8 cellular contexts compared by ENCODE assay signal in genomic region chr5:170151105-170151831, GRCh38. TPM values are rescaled to one million over a fixed set of nuclear protein-coding genes. Genes with fewer than 3 reads are reported as not detected.
DNase-seq lines count a peak whose midpoint lies in the region; ATAC-seq and TF ChIP-seq lines count a peak whose summit lies in the region.

No MANE protein-coding gene starts in this region.

- H3K36me3 Mint-ChIP-seq in Caco-2 (ENCODE audit: insufficient read depth, unreplicated experiment): no peaks in the 10 kb centered on the region

- no peaks in the 10 kb centered on the region for H3K9me3 ChIP-seq in Caco-2
- H3K9me3 ChIP-seq in WERI-Rb-1 (ENCODE audit: severe bottlenecking): no peaks in the 10 kb centered on the region
- H3K9me3 ChIP-seq in effector memory CD4-positive, alpha-beta T cell (ENCODE audit: control insufficient read depth, low read length): no peaks in the 10 kb centered on the region

- peak; percentile 69 to 83 for DNase-seq in Caco-2
- peak; percentile 33 for DNase-seq in activated CD8-positive, alpha-beta memory T cell treated with anti-CD3 and anti-CD28 coated beads, Interleukin-2, amount 50 U/mL, for 48 hours
- DNase-seq in kidney glomerular epithelial cell (lab: John Stamatoyannopoulos, UW): peak; percentile 81
- DNase-seq in stimulated activated naive CD8-positive, alpha-beta T cell treated with anti-CD3 and anti-CD28 coated beads, Interleukin-15, Interleukin-2, amounts not matched to agents 100 U/mL and 50 U/mL, for 24 hours: no peak
- no peak for DNase-seq in pons (ENCODE audit: low spot score)
- DNase-seq in WERI-Rb-1: no peak
- DNase-seq in effector memory CD4-positive, alpha-beta T cell: no peak

- intact Hi-C loops in Caco-2 (cut with micrococcal nuclease; ENCODE audit: unreplicated experiment): loop anchor here (5.0 kb wide), 1 partner anchor 34 kb away; no protein-coding TSS in a partner anchor

- BruUV-seq in Caco-2 (replicated peaks; lab: Mats Ljungman, UMichigan): no TSS peak

- H3K27me3 ChIP-seq in Caco-2 (replicated peaks; ENCODE audit: control insufficient read depth, insufficient read depth, low read length): no peaks in the 10 kb centered on the region
- peaks cover 57% of the 10 kb centered on the region for H3K27me3 ChIP-seq in WERI-Rb-1 (ENCODE audit: insufficient read depth, low read depth, severe bottlenecking)
- no peaks in the 10 kb centered on the region for H3K27me3 ChIP-seq in effector memory CD4-positive, alpha-beta T cell (replicated peaks; ENCODE audit: control insufficient read depth, insufficient read depth, low read length, poor library complexity, severe bottlenecking)

- no peak overlapping the region for H3K27ac ChIP-seq in WERI-Rb-1
- H3K27ac ChIP-seq in effector memory CD4-positive, alpha-beta T cell (ENCODE audit: insufficient read depth, low read length, poor library complexity, severe bottlenecking): no peak overlapping the region

- H3K36me3 ChIP-seq in Caco-2 (ENCODE audit: control insufficient read depth, insufficient read depth, low read length): no peaks in the 10 kb centered on the region
- H3K36me3 ChIP-seq in WERI-Rb-1: no peaks in the 10 kb centered on the region
- H3K36me3 ChIP-seq in effector memory CD4-positive, alpha-beta T cell (ENCODE audit: control insufficient read depth, insufficient read depth, low read length): no peaks in the 10 kb centered on the region

- ATAC-seq in HG02678 (IDR thresholded peaks at IDR 0.05; ENCODE audit: unreplicated experiment): peak; percentile 66
- ATAC-seq in stimulated activated naive CD8-positive, alpha-beta T cell treated with anti-CD3 and anti-CD28 coated beads, Interleukin-15, Interleukin-2, amounts not matched to agents 100 U/mL and 50 U/mL, for 24 hours: no peak

- H3K4me1 Mint-ChIP-seq in Caco-2 (ENCODE audit: low read depth, unreplicated experiment): peaks cover 9% of the 10 kb centered on the region

- H3K4me1 ChIP-seq in Caco-2: peaks cover 21% of the 10 kb centered on the region
- H3K4me1 ChIP-seq in effector memory CD4-positive, alpha-beta T cell (ENCODE audit: control insufficient read depth, insufficient read depth, low read length, poor library complexity, severe bottlenecking): no peaks in the 10 kb centered on the region

- H3K9me3 Mint-ChIP-seq in Caco-2 (ENCODE audit: unreplicated experiment): no peaks in the 10 kb centered on the region

- peak overlapping the region; percentile 18 for H3K4me3 Mint-ChIP-seq in Caco-2 (ENCODE audit: unreplicated experiment)

- H3K27ac Mint-ChIP-seq in Caco-2 (ENCODE audit: unreplicated experiment): peak overlapping the region; percentile 77

- no peak overlapping the region for H3K4me3 ChIP-seq in Caco-2 (ENCODE audit: low read depth, low read length)
- no peak overlapping the region for H3K4me3 ChIP-seq in WERI-Rb-1 (ENCODE audit: low read depth, low read length)
- no peak overlapping the region for H3K4me3 ChIP-seq in effector memory CD4-positive, alpha-beta T cell (ENCODE audit: insufficient read depth, low read depth, low read length, poor library complexity, severe bottlenecking)

- TF ChIP-seq CTCF in Caco-2 (IDR thresholded peaks at IDR 0.05; ENCODE audit: insufficient read depth in 1 of 2, low read depth in 1 of 2, low read length in 1 of 2, severe bottlenecking in 1 of 2, unreplicated experiment in 1 of 2) (no peak), WERI-Rb-1 (IDR thresholded peaks at IDR 0.05; ENCODE audit: low read depth, low read length) (no peak)

- POLR2A ChIA-PET in Caco-2 (lab: Charles Lee): no interaction called here

- H3K27me3 Mint-ChIP-seq in Caco-2 (ENCODE audit: insufficient read depth, unreplicated experiment): peaks cover 4% of the 10 kb centered on the region

- CTCF ChIA-PET in Caco-2 (lab: Charles Lee): no interaction called here

RNA-seq across cellular contexts. Expression of gene FOXI1, which starts 45.6 kb away (rescaled TPM):
- 0.14 and 0.39 TPM in 2 replicates for total RNA-seq in Caco-2 (2022)

Comparison
In these comparisons a context has a peak if more than half of its experiments do, and no peak if none do; other contexts are left out.
1. DNase-seq: peak in Caco-2 (2 of 2), activated CD8-positive, alpha-beta memory T cell treated with anti-CD3 and anti-CD28 coated beads, Interleukin-2, amount 50 U/mL, for 48 hours (single experiment) and kidney glomerular epithelial cell (single experiment); none in stimulated activated naive CD8-positive, alpha-beta T cell treated with anti-CD3 and anti-CD28 coated beads, Interleukin-15, Interleukin-2, amounts not matched to agents 100 U/mL and 50 U/mL, for 24 hours (single experiment), pons (single experiment), WERI-Rb-1 (single experiment) and effector memory CD4-positive, alpha-beta T cell (0 of 3).